ENCODE assay signal across 17 cellular contexts in the genomic region with DNA sequence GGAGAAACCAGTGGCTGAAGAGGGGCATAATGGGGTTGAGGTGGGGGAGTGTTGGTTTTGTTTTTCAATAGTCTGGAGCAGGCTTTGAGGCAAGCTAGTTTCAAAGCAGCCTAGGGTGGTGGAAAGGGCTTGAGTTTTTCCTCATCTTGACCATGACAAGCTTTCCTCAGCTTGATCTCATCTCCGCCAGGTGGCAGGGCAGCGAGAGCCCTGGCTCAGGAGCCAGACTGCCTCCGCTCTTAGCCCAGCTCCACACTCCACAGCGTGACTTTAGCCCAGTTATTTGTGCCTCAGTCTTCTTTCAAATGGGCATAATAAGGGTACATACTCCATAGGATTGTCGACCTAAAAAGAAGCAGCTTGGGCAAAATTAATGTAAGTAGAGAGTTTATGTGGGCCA. TPM values are rescaled to one million over a fixed set of nuclear protein-coding genes. Genes with fewer than 3 reads are reported as not detected.
A peak's percentile ranks its signal among the peaks of the same experiment; 100 is the strongest.
DNase-seq lines count a peak whose midpoint lies in the region; ATAC-seq, FAIRE-seq and TF ChIP-seq lines count a peak whose summit lies in the region.
"Had no signal": no experiment of that assay in that cellular context is flagged by ENCODE, and none has a peak within 500 bp of the region (broad histone marks: within the 10 kb centered on the region; RNA-seq: fewer than 3 reads in every experiment).

No MANE protein-coding gene starts in this region.

- POLR2A ChIA-PET in K562 (lab: Yijun Ruan, JAX) = interaction anchor here (0.6 to 0.9 kb wide), 5 partner anchors 11 to 123 kb away, joined by 3 to 4 read pairs (median 3); no protein-coding TSS in a partner anchor

- DNase-seq in NCI-H82 (lab: John Stamatoyannopoulos, UW) (peak; percentile 43), NCI-H82 treated with DMSO at 0.1 percent for 48 hours (lab: John Stamatoyannopoulos, UW; ENCODE audit: unreplicated experiment) (no peak), LNCaP clone FGC (ENCODE audit: low read depth) (no peak), K562 (ENCODE audit: extremely low read depth in 1 of 4, low spot score in 3 of 4) (peak in 1 of 4 experiments; percentile 37), osteocyte (ENCODE audit: extremely low spot score, unreplicated experiment) (no peak), NCI-H1694 (lab: John Stamatoyannopoulos, UW) (no peak), ecto neural progenitor cell (ENCODE audit: low spot score) (no peak), gastrocnemius medialis (no peak)
- DNase-seq: activated naive CD4-positive, alpha-beta T cell treated with Interleukin-2 at 50 U/mL for 16 hours; DMS79 treated with DMSO at 0.1 percent for 48 hours; effector CD4-positive, alpha-beta T cell; foreskin keratinocyte; NCI-H1417; NCI-H524 treated with DMSO at 0.1 percent for 48 hours; substantia nigra had no signal

- H3K4me3 Mint-ChIP-seq in osteocyte (ENCODE audit: unreplicated experiment) = no peak overlapping the region

- H3K9me1 ChIP-seq in K562 (ENCODE audit: control insufficient read depth, insufficient read depth, low read length) = no peaks in the 10 kb centered on the region

- H3K36me3 Mint-ChIP-seq in osteocyte (ENCODE audit: unreplicated experiment) = no peaks in the 10 kb centered on the region

- no peak overlapping the region for H3K4me3 ChIP-seq in LNCaP clone FGC (ENCODE audit: low read depth, low read length)
- H3K4me3 ChIP-seq in K562 = no peak overlapping the region
- H3K4me3 ChIP-seq in gastrocnemius medialis = no peak overlapping the region
- H3K4me3 ChIP-seq: SJSA1 had no signal

- H3K4me2 ChIP-seq in K562 (ENCODE audit: insufficient read depth, low read length) = no peak overlapping the region

- H3K27ac ChIP-seq in K562 (ENCODE audit: extremely low read depth, low read depth, low read length) = no peak overlapping the region
- H3K27ac ChIP-seq in gastrocnemius medialis = no peak overlapping the region
- H3K27ac ChIP-seq: foreskin keratinocyte, SJSA1 had no signal

- H3K9ac ChIP-seq in K562 (ENCODE audit: insufficient read depth in 1 of 2, low read depth in 2 of 2, low read length in 2 of 2) = no peak overlapping the region

- ATAC-seq in K562 (peak; percentile 84), gastrocnemius medialis (no peak)
- ATAC-seq: foreskin keratinocyte had no signal

- TF ChIP-seq CTCF in LNCaP clone FGC (IDR thresholded peaks at IDR 0.05; ENCODE audit: control insufficient read depth, extremely low read depth, insufficient read depth) = peak; percentile 27; the same call in 1 of the 2 replicates
- peak; percentile 28 to 44 (median 31); a peak in 3 of 6 replicates for TF ChIP-seq CTCF in K562 (IDR thresholded peaks at IDR 0.05 in 2 of 3, conservative IDR thresholded peaks at IDR 0.05 in 1 of 3; ENCODE audit: insufficient read depth in 2 of 3, low read depth in 1 of 3, low read length in 3 of 3)
- TF ChIP-seq CTCF in osteocyte (IDR thresholded peaks at IDR 0.05) = peak; percentile 16
- no peak for TF ChIP-seq CTCF in gastrocnemius medialis (IDR thresholded peaks at IDR 0.05 in 4 of 5, conservative IDR thresholded peaks at IDR 0.05 in 1 of 5)

- peak in 1 of 2 experiments; percentile 27; a peak in 2 of 4 replicates for TF ChIP-seq RAD21 in K562 (CRISPR knock-in tag; conservative IDR thresholded peaks at IDR 0.05 in 1 of 2, IDR thresholded peaks at IDR 0.05 in 1 of 2)

- no peak for TF ChIP-seq EP300 in K562 (IDR thresholded peaks at IDR 0.05; ENCODE audit: low read length)

- H3K4me1 ChIP-seq in K562 (replicated peaks in 1 of 2; ENCODE audit: control insufficient read depth in 2 of 2, insufficient read depth in 2 of 2, low read length in 2 of 2) = peaks cover 0 to 5% of the 10 kb centered on the region in 2 experiments; a peak in 2 of 5 replicates
- H3K4me1 ChIP-seq in gastrocnemius medialis = no peaks in the 10 kb centered on the region
- H3K4me1 ChIP-seq: foreskin keratinocyte, SJSA1 had no signal

- H3K36me3 ChIP-seq in K562 (ENCODE audit: control insufficient read depth, insufficient read depth, low read length) (no peaks in the 10 kb centered on the region), gastrocnemius medialis (no peaks in the 10 kb centered on the region)
- H3K36me3 ChIP-seq: SJSA1 had no signal

- no peak overlapping the region for H3K27ac Mint-ChIP-seq in osteocyte (ENCODE audit: unreplicated experiment)

- no TSS peak for BruUV-seq in K562 (replicated peaks; lab: Mats Ljungman, UMichigan)

- no peak overlapping the region for H2AFZ ChIP-seq in K562 (ENCODE audit: low read depth, low read length)

- no peaks in the 10 kb centered on the region for H3K4me1 Mint-ChIP-seq in osteocyte (ENCODE audit: unreplicated experiment)

- H4K20me1 ChIP-seq in K562 (replicated peaks; ENCODE audit: control insufficient read depth, insufficient read depth, low read length) = no peaks in the 10 kb centered on the region

- H3K27me3 ChIP-seq in K562 (ENCODE audit: control insufficient read depth in 2 of 2, insufficient read depth in 2 of 2, low read length in 2 of 2) (peaks cover 6 to 16% of the 10 kb centered on the region in 2 experiments; a peak in 3 of 5 replicates), gastrocnemius medialis (no peaks in the 10 kb centered on the region)
- H3K27me3 ChIP-seq: foreskin keratinocyte, SJSA1 had no signal

- intact Hi-C loops in K562 (cut with micrococcal nuclease) (no loop called here), gastrocnemius medialis (cut with DNase I; ENCODE audit: low total_unique reads) (no loop called here)

- in situ Hi-C loops in K562 (cut with MboI) = no loop called here
- in situ Hi-C loops in gastrocnemius medialis (cut with MboI; ENCODE audit: low sequenced_read_pairs in 4 of 4) = loop anchor here in 2 of 4 donors (25.0 kb wide), 2 partner anchors 116 to 216 kb away; a partner anchor contains a TSS

- H3K9me3 Mint-ChIP-seq in osteocyte (ENCODE audit: unreplicated experiment) = peaks cover 4% of the 10 kb centered on the region

- CTCF ChIA-PET in K562 (lab: Yijun Ruan, JAX; ENCODE audit: low intra/inter-chr PET ratio) = interaction anchor here (0.7 to 1.1 kb wide), 2 partner anchors 96 to 211 kb away, joined by 3 to 5 read pairs; no protein-coding TSS in a partner anchor

- WGBS in K562 (ENCODE audit: insufficient coverage, low coverage, missing lambda C conversion rate) = 19% methylated on average over 5 of the region's 5 CpGs

- TF ChIP-seq POLR2A in K562 (conservative IDR thresholded peaks at IDR 0.05) (no peak), gastrocnemius medialis (IDR thresholded peaks at IDR 0.05) (no peak)

- H3K27me3 Mint-ChIP-seq in osteocyte (ENCODE audit: unreplicated experiment) = peaks cover 3% of the 10 kb centered on the region

- no peaks in the 10 kb centered on the region for H3K9me3 ChIP-seq in K562 (replicated peaks; ENCODE audit: control insufficient read depth, insufficient read depth, low read depth, low read length)
- no peaks in the 10 kb centered on the region for H3K9me3 ChIP-seq in gastrocnemius medialis
- H3K9me3 ChIP-seq: SJSA1 had no signal

- peak; percentile 63 for FAIRE-seq in K562 (lab: Jason Lieb, UNC)
- FAIRE-seq: islet of Langerhans had no signal

- H3K79me2 ChIP-seq in K562 (ENCODE audit: control insufficient read depth, insufficient read depth, low read length) = no peaks in the 10 kb centered on the region

RNA-seq across cellular contexts. Expression of a gene that starts 29.9 kb away (rescaled TPM):
- total RNA-seq in K562 (2011; cell fraction: chromatin; rRNA removed; ENCODE audit: low replicate concordance) = not detected in 2 replicates
- not detected in 2 replicates for total RNA-seq in K562 (2011; cell fraction: nucleolus; rRNA removed)
- total RNA-seq in K562 (2011; cell fraction: nucleoplasm; rRNA removed) = not detected in 2 replicates
- total RNA-seq in K562 (2014; rRNA removed) = 0.20 TPM in 1 of 2 replicates, not detected in the other
- total RNA-seq in K562 (2014; rRNA removed; fragmentation: Illumina TruSeq; extraction: Trizol) = not detected in 2 replicates
- total RNA-seq in K562 (2015; rRNA removed; fragmentation: Illumina TruSeq; extraction: Trizol) = 0.15 TPM in 1 of 2 replicates, not detected in the other
- total RNA-seq in K562 (2021) = not detected in 2 replicates
- 0.11 and 0.13 TPM in 2 replicates for polyA plus RNA-seq in K562 (2011; rRNA removed)
- 0.12 and 0.16 TPM in 2 replicates for polyA plus RNA-seq in K562 (2011; cell fraction: cytosol; rRNA removed)
- polyA plus RNA-seq in K562 (2011; cell fraction: nucleus; rRNA removed) = 0.08 TPM in 1 of 2 replicates, not detected in the other
- polyA plus RNA-seq in K562 (2012) = 0.10 and 0.18 TPM in 2 replicates
- not detected in 2 replicates for polyA plus RNA-seq in K562 (2014; fragmentation: Illumina TruSeq; extraction: Trizol)
- not detected for polyA plus RNA-seq in K562 (2014; fragmentation: Nextera tagmentation; extraction: Ambion mirVana)
- polyA plus RNA-seq in K562 (2014; rRNA removed) = 0.15 and 0.29 TPM in 2 replicates
- polyA minus RNA-seq in K562 (2011; rRNA and poly(A)+ RNA removed) = not detected in 2 replicates
- not detected in 2 replicates for polyA minus RNA-seq in K562 (2011; cell fraction: cytosol; rRNA and poly(A)+ RNA removed)
- polyA minus RNA-seq in K562 (2011; cell fraction: nucleus; rRNA and poly(A)+ RNA removed) = not detected in 2 replicates
- total RNA-seq in osteocyte = 1.1 and 1.5 TPM in 2 replicates
- total RNA-seq in gastrocnemius medialis = under 1 TPM in 1 of 4 donors, not detected in 3; 0.76 TPM

RNA-seq across cellular contexts. Expression of a gene that starts 35.5 kb away (rescaled TPM):
- 62.2 and 67.3 TPM in 2 replicates for total RNA-seq in K562 (2011; cell fraction: chromatin; rRNA removed; ENCODE audit: low replicate concordance)
- 20.0 and 24.9 TPM in 2 replicates for total RNA-seq in K562 (2011; cell fraction: nucleolus; rRNA removed)
- total RNA-seq in K562 (2011; cell fraction: nucleoplasm; rRNA removed) = 38.7 and 66.8 TPM in 2 replicates
- total RNA-seq in K562 (2014; rRNA removed) = 33.7 and 39.9 TPM in 2 replicates
- total RNA-seq in K562 (2014; rRNA removed; fragmentation: Illumina TruSeq; extraction: Trizol) = 36.2 and 37.8 TPM in 2 replicates
- 37.8 and 41.1 TPM in 2 replicates for total RNA-seq in K562 (2015; rRNA removed; fragmentation: Illumina TruSeq; extraction: Trizol)
- total RNA-seq in K562 (2021) = 37.7 and 37.8 TPM in 2 replicates
- 54.6 and 85.4 TPM in 2 replicates for polyA plus RNA-seq in K562 (2011; rRNA removed)
- polyA plus RNA-seq in K562 (2011; cell fraction: cytosol; rRNA removed) = 57.5 and 94.0 TPM in 2 replicates
- 46.0 and 56.9 TPM in 2 replicates for polyA plus RNA-seq in K562 (2011; cell fraction: nucleus; rRNA removed)
- 31.8 and 66.7 TPM in 2 replicates for polyA plus RNA-seq in K562 (2012)
- 51.8 and 67.0 TPM in 2 replicates for polyA plus RNA-seq in K562 (2014; fragmentation: Illumina TruSeq; extraction: Trizol)
- polyA plus RNA-seq in K562 (2014; fragmentation: Nextera tagmentation; extraction: Ambion mirVana) = 10 to 100 TPM in 1 of 2 experiments, 1 to 10 TPM in 1; 8.4 to 12.2 TPM
- polyA plus RNA-seq in K562 (2014; rRNA removed) = 29.0 and 35.3 TPM in 2 replicates
- polyA minus RNA-seq in K562 (2011; rRNA and poly(A)+ RNA removed) = 114 and 136 TPM in 2 replicates
- polyA minus RNA-seq in K562 (2011; cell fraction: cytosol; rRNA and poly(A)+ RNA removed) = 53.4 and 56.8 TPM in 2 replicates
- 12.5 and 39.9 TPM in 2 replicates for polyA minus RNA-seq in K562 (2011; cell fraction: nucleus; rRNA and poly(A)+ RNA removed)
- total RNA-seq in osteocyte = 53.8 and 56.2 TPM in 2 replicates
- total RNA-seq in gastrocnemius medialis = 10 to 100 TPM in 1 of 4 donors, 1 to 10 TPM in 3; 1.2 to 11.1 (median 3.5) TPM

Comparison
In these comparisons a context has a peak if more than half of its experiments do, and no peak if none do; other contexts are left out.
1. CTCF ChIP-seq: peak in LNCaP clone FGC (single experiment), K562 (3 of 3) and osteocyte (single experiment); none in gastrocnemius medialis (0 of 5).